ENCODE assay signal across 1 cellular context in genomic region chr4:1758306-1759121, GRCh38.
TF ChIP-seq lines count a peak whose summit lies in the region.

No MANE protein-coding gene starts in this region.

TF ChIP-seq in GM23338, 12 proteins besides CTCF, POLR2A, EP300 and RAD21:
- TF ChIP-seq EZH2 (IDR thresholded peaks at IDR 0.05; ENCODE audit: low read depth, unreplicated experiment): no peak
- no peak for TF ChIP-seq REST (IDR thresholded peaks at IDR 0.05; ENCODE audit: unreplicated experiment)
- TF ChIP-seq JUNB (IDR thresholded peaks at IDR 0.05; ENCODE audit: unreplicated experiment): no peak
